29 cellular contexts compared by ENCODE assay signal in genomic region chr4:10459305-10459704, GRCh38.
"Had no signal": no experiment of that assay in that cellular context is flagged by ENCODE, and none has a peak within 500 bp of the region (broad histone marks: within the 10 kb centered on the region; RNA-seq: fewer than 3 reads in every experiment).

No MANE protein-coding gene starts in this region.

- H3K27ac ChIP-seq: Peyer's patch, RWPE1, SJCRH30 had no signal

- H3K27ac Mint-ChIP-seq: activated CD8-positive, alpha-beta T cell treated with anti-CD3 and anti-CD28 coated beads, Interleukin-2, amount 10 ng/mL, durations not matched to agents 7 days and 5 days; activated naive CD4-positive, alpha-beta T cell treated with anti-CD3 and anti-CD28 coated beads, Interleukin-2, amount 50 U/mL, for 24 hours; WTC11 had no signal

- H3K36me3 ChIP-seq: Peyer's patch, SJCRH30 had no signal

- ATAC-seq: activated CD8-positive, alpha-beta T cell treated with anti-CD3 and anti-CD28 coated beads, Interleukin-2, amount 10 ng/mL, durations not matched to agents 7 days and 5 days; WTC11 had no signal

- H3K4me3 Mint-ChIP-seq: activated CD8-positive, alpha-beta T cell treated with anti-CD3 and anti-CD28 coated beads, Interleukin-2, amount 10 ng/mL, durations not matched to agents 7 days and 5 days; activated naive CD4-positive, alpha-beta T cell treated with anti-CD3 and anti-CD28 coated beads, Interleukin-2, amount 50 U/mL, for 24 hours; WTC11 had no signal

- H3K4me3 ChIP-seq: MG63, Peyer's patch, SJCRH30 had no signal

- DNase-seq: activated CD4-positive, alpha-beta T cell treated with anti-CD3 and anti-CD28 coated beads for 48 hours; activated CD4-positive, alpha-beta T cell treated with anti-CD3 and anti-CD28 coated beads, Interleukin-2, amount 50 U/mL, for 4 hours; activated CD4-positive, CD25-positive, alpha-beta regulatory T cell treated with anti-CD3 and anti-CD28 coated beads, Interleukin-2, amount 50 U/mL, for 72 hours; activated CD8-positive, alpha-beta memory T cell treated with anti-CD3 and anti-CD28 coated beads, Interleukin-2, amount 50 U/mL, for 48 hours; activated CD8-positive, alpha-beta T cell treated with anti-CD3 and anti-CD28 coated beads, Interleukin-2, amount 10 ng/mL, durations not matched to agents 7 days and 5 days; activated effector memory CD4-positive, alpha-beta T cell treated with Interleukin-2 at 50 U/mL for 16 hours; activated naive CD4-positive, alpha-beta T cell; activated T-cell treated with anti-CD3 and anti-CD28 coated beads, Interleukin-2, amount 50 U/mL, for 1 hour; aorta; MG63; MV-4-11; NCI-H1092 treated with DMSO at 0.1 percent for 48 hours; NCI-H1417 treated with DMSO at 0.1 percent for 48 hours; NCI-H1694; NCI-H2029; NCI-H2107; NCI-H345; NCI-H510A; NCI-H526 treated with DMSO at 0.1 percent for 48 hours; NCI-H82; NK-92 treated with Interleukin-12 subunit alpha and Interleukin-12 subunit beta, amount 100 ng/mL, for 24 hours; OCI-M1; Peyer's patch; Right ventricle myocardium superior; SJCRH30; SK-N-SH had no signal

- H3K9me3 Mint-ChIP-seq: WTC11 had no signal

- H3K9ac ChIP-seq: SK-N-SH had no signal

- H3K4me1 ChIP-seq: SJCRH30 had no signal

- H3K27me3 ChIP-seq: MG63, Peyer's patch, SJCRH30 had no signal

- H3K9me3 ChIP-seq: MG63, Peyer's patch, SJCRH30, SK-N-SH had no signal

- H3K4me2 ChIP-seq: SK-N-SH had no signal
